25 cellular contexts compared by ENCODE assay signal in the genomic region with DNA sequence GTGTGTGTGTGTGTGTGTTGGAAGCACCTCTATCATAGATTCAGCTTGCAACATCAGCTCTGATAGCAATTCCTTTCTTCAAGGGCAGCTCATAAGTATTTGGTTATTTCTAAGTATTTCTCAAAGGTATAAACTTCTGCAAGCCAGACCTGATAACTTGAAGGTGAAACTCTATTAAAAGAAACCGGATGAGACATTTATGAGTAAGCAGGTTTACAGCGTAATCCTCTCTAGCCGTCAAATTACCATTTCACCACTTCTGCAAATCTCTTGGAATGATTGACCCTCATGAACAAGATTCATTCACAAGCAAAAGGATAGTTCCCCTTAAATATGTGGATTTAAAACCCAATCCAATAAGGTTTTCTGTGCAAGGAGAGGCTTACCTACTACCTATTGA. TPM values are rescaled to one million over a fixed set of nuclear protein-coding genes. Genes with fewer than 3 reads are reported as not detected.
DNase-seq lines count a peak whose midpoint lies in the region; ATAC-seq and TF ChIP-seq lines count a peak whose summit lies in the region.
"Had no signal": no experiment of that assay in that cellular context is flagged by ENCODE, and none has a peak within 500 bp of the region (broad histone marks: within the 10 kb centered on the region; RNA-seq: fewer than 3 reads in every experiment).

No MANE protein-coding gene starts in this region.

- no peak for TF ChIP-seq POLR2A in heart left ventricle (IDR thresholded peaks at IDR 0.05)

- H3K27ac ChIP-seq in left ventricle myocardium inferior (replicated peaks) = peak overlapping the region; percentile 1
- H3K27ac ChIP-seq in heart left ventricle = peak overlapping the region in 3 of 12 donors; percentile 11 to 39 (median 36)
- H3K27ac ChIP-seq: lower lobe of right lung, WERI-Rb-1 had no signal

- H3K36me3 ChIP-seq in left ventricle myocardium inferior (no peaks in the 10 kb centered on the region), heart left ventricle (peaks cover 0 to 20% (median 0%) of the 10 kb centered on the region in 9 donors)
- H3K36me3 ChIP-seq: lower lobe of right lung, WERI-Rb-1 had no signal

- WGBS in heart left ventricle, 4 donors = 58 to 81% (median 66%) methylated on average over 3 of the region's 3 CpGs

- no peak for DNase-seq in left ventricle myocardium inferior
- DNase-seq in heart left ventricle = no peak
- DNase-seq in retinal pigment epithelial cell (ENCODE audit: low read depth) = peak; percentile 54
- DNase-seq in GM10266 (ENCODE audit: extremely low spot score) = no peak
- DNase-seq in midbrain (lab: John Stamatoyannopoulos, UW) = no peak
- DNase-seq in GM10248 (ENCODE audit: extremely low spot score) = no peak
- DNase-seq: 8988T; activated CD4-positive, alpha-beta memory T cell treated with anti-CD3 and anti-CD28 coated beads, Interleukin-2, amount 10 ng/mL, durations not matched to agents 7 days and 5 days; activated naive CD4-positive, alpha-beta T cell treated with anti-CD3 and anti-CD28 coated beads for 36 hours; activated T-cell treated with anti-CD3 and anti-CD28 coated beads, Interleukin-2, amount 50 U/mL, for 1 hour; aorta; effector CD8-positive, alpha-beta T cell; GDM1; glutamatergic neuron; lower lobe of right lung; MG63; NCI-H2029; SHP77 treated with DMSO at 0.1 percent for 48 hours; stimulated activated CD4-positive, alpha-beta T cell treated with anti-CD3 and anti-CD28 coated beads, Interleukin-1b, Interleukin-23, amount 100 ng/mL, for 48 hours; stimulated activated naive CD8-positive, alpha-beta T cell treated with anti-CD3 and anti-CD28 coated beads, Interleukin-15, Interleukin-2, amounts not matched to agents 100 U/mL and 50 U/mL, for 24 hours; trophoblast cell; WERI-Rb-1 had no signal

- POLR2A ChIA-PET in GM10248 (lab: Yijun Ruan, JAX) = no interaction called here

- TF ChIP-seq CTCF in left ventricle myocardium inferior (IDR thresholded peaks at IDR 0.05; ENCODE audit: borderline replicate concordance) (no peak), heart left ventricle (IDR thresholded peaks at IDR 0.05) (no peak), retinal pigment epithelial cell (conservative IDR thresholded peaks at IDR 0.05; ENCODE audit: low read depth, low read length) (no peak), GM10266 (IDR thresholded peaks at IDR 0.05; ENCODE audit: control insufficient read depth, insufficient read depth, low read depth, missing control alignments) (no peak), GM10248 (IDR thresholded peaks at IDR 0.05; ENCODE audit: control extremely low read depth, extremely low read depth, low read depth, missing control alignments) (no peak)

- H3K4me3 ChIP-seq in left ventricle myocardium inferior (no peak overlapping the region), heart left ventricle (no peak overlapping the region), retinal pigment epithelial cell (ENCODE audit: low read length) (no peak overlapping the region)
- H3K4me3 ChIP-seq: lower lobe of right lung, MG63 had no signal

- no peaks in the 10 kb centered on the region for H3K27me3 ChIP-seq in left ventricle myocardium inferior (ENCODE audit: low read depth)
- H3K27me3 ChIP-seq in heart left ventricle = no peaks in the 10 kb centered on the region
- H3K27me3 ChIP-seq: MG63 had no signal

- intact Hi-C loops in left ventricle myocardium inferior (cut with micrococcal nuclease) = no loop called here
- intact Hi-C loops in heart left ventricle (cut with DNase I) = no loop called here

- CTCF ChIA-PET in GM10248 (lab: Yijun Ruan, JAX) = no interaction called here

- peaks cover 97% of the 10 kb centered on the region for H3K4me1 ChIP-seq in left ventricle myocardium inferior
- peaks cover 0 to 78% (median 15%) of the 10 kb centered on the region in 12 donors for H3K4me1 ChIP-seq in heart left ventricle
- H3K4me1 ChIP-seq: lower lobe of right lung had no signal

- ATAC-seq in heart left ventricle (no peak), HG02678 (IDR thresholded peaks at IDR 0.05; ENCODE audit: unreplicated experiment) (peak; percentile 47), HG03571 (IDR thresholded peaks at IDR 0.05; ENCODE audit: unreplicated experiment) (peak; percentile 40)
- ATAC-seq: stimulated activated naive CD8-positive, alpha-beta T cell treated with anti-CD3 and anti-CD28 coated beads, Interleukin-15, Interleukin-2, amounts not matched to agents 100 U/mL and 50 U/mL, for 24 hours had no signal

- H3K9me3 ChIP-seq in left ventricle myocardium inferior (replicated peaks) (no peaks in the 10 kb centered on the region), heart left ventricle (no peaks in the 10 kb centered on the region)
- H3K9me3 ChIP-seq: lower lobe of right lung, MG63 had no signal

RNA-seq across cellular contexts. Expression of a gene that starts 23.1 kb away (rescaled TPM):
- 207 TPM for total RNA-seq in left ventricle myocardium inferior
- total RNA-seq in heart left ventricle = 100 to 1,000 TPM in 8 of 9 donors, 10 to 100 TPM in 1; 63.7 to 307 (median 143) TPM
- 10 to 100 TPM; 35.3 to 42.9 TPM for polyA plus RNA-seq in heart left ventricle
- total RNA-seq: activated CD4-positive, alpha-beta memory T cell treated with anti-CD3 and anti-CD28 coated beads, Interleukin-2, amount 10 ng/mL, durations not matched to agents 7 days and 5 days; activated naive CD4-positive, alpha-beta T cell treated with anti-CD3 and anti-CD28 coated beads for 36 hours; T-helper 1 cell treated with Interleukin-12 subunit alpha and Interleukin-12 subunit beta and Interleukin-4 antibody, amounts not matched to agents 30 ng/mL and 1 ng/mL, for 36 hours had no signal

Comparison
In these comparisons a context has a peak if more than half of its experiments do, and no peak if none do; other contexts are left out.
1. ATAC-seq: peak in HG02678 (single experiment) and HG03571 (single experiment); none in heart left ventricle (0 of 4).